ENCODE assay signal across 17 cellular contexts in the genomic region with DNA sequence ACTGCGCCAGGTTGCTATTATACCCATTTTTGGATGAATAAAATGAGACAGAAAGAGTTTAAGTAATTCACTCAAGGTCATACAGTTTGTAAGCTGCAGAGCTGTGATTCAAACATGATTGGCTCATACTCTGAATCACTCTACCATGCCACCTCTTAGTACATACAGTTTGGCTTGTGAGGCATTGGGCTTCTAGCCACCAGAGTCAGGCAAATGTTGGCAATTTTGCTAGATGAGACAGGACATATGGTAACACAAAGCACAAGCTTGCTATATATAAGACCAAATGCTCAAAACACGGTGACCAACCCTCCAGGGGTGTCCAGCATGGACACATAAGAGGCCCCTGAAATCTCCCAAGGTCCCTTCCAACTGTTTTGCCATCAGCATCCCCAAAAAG.
DNase-seq lines count a peak whose midpoint lies in the region; ATAC-seq and TF ChIP-seq lines count a peak whose summit lies in the region.
"Had no signal": no experiment of that assay in that cellular context is flagged by ENCODE, and none has a peak within 500 bp of the region (broad histone marks: within the 10 kb centered on the region; RNA-seq: fewer than 3 reads in every experiment).

No MANE protein-coding gene starts in this region.

- no peak for TF ChIP-seq POLR2A in esophagus muscularis mucosa (IDR thresholded peaks at IDR 0.05; ENCODE audit: low read depth)

- no peaks in the 10 kb centered on the region for H3K79me1 ChIP-seq in trophoblast cell (ENCODE audit: low read length)

- DNase-seq in GM23248 (peak; percentile 21), RKO (ENCODE audit: low spot score) (peak; percentile 2), esophagus muscularis mucosa (ENCODE audit: extremely low spot score) (peak; percentile 91), foreskin keratinocyte (no peak), SIG-M5 (lab: John Stamatoyannopoulos, UW) (no peak), trophoblast cell (no peak)
- DNase-seq in activated CD4-positive, alpha-beta T cell treated with anti-CD3 and anti-CD28 coated beads, Interleukin-2, amount 50 U/mL, for 1 hour, result no peak
- DNase-seq: 8988T; CD4-positive, alpha-beta memory T cell; DMS153; DMS79; GDM1; GOT3; H7; HFFc6 had no signal

- no peak overlapping the region for H3K9ac ChIP-seq in GM23248
- no peak overlapping the region for H3K9ac ChIP-seq in trophoblast cell (ENCODE audit: low read length)
- H3K9ac ChIP-seq: BLaER1 had no signal

- no peak overlapping the region for H3K18ac ChIP-seq in trophoblast cell (ENCODE audit: low read length)

- H3K36me3 ChIP-seq in GM23248 (ENCODE audit: low read depth), result no peaks in the 10 kb centered on the region
- H3K36me3 ChIP-seq in esophagus muscularis mucosa, result no peaks in the 10 kb centered on the region
- H3K36me3 ChIP-seq in trophoblast cell (ENCODE audit: control insufficient read depth in 1 of 2, insufficient read depth in 2 of 2, low read length in 2 of 2), result no peaks in the 10 kb centered on the region
- H3K36me3 ChIP-seq: BLaER1 had no signal

- peak; percentile 43 for ATAC-seq in foreskin keratinocyte
- ATAC-seq: HCT116 had no signal

- no peak overlapping the region for H2BK5ac ChIP-seq in trophoblast cell (ENCODE audit: low read depth, low read length, poor library complexity)

- H3K4ac ChIP-seq in trophoblast cell (ENCODE audit: low read depth, low read length), result no peak overlapping the region

- no peak overlapping the region for H2AFZ ChIP-seq in GM23248
- no peak overlapping the region for H2AFZ ChIP-seq in trophoblast cell (ENCODE audit: insufficient read depth, low read length, poor library complexity)

- no peak overlapping the region for H4K8ac ChIP-seq in trophoblast cell (ENCODE audit: low read depth, low read length)

- in situ Hi-C loops in GM23248 (cut with MboI), result no loop called here

- TF ChIP-seq CTCF in esophagus muscularis mucosa (IDR thresholded peaks at IDR 0.05) (no peak), foreskin keratinocyte (conservative IDR thresholded peaks at IDR 0.05) (no peak)

- H2AK5ac ChIP-seq in trophoblast cell (ENCODE audit: low read length), result no peak overlapping the region

- no peak overlapping the region for H4K91ac ChIP-seq in trophoblast cell (ENCODE audit: low read depth, low read length)

- no peak for TF ChIP-seq EP300 in esophagus muscularis mucosa (IDR thresholded peaks at IDR 0.05)

- no peaks in the 10 kb centered on the region for H3K9me2 ChIP-seq in GM23248 (ENCODE audit: insufficient read depth)

- H2BK12ac ChIP-seq in trophoblast cell (ENCODE audit: low read length), result no peak overlapping the region

- H4K20me1 ChIP-seq in GM23248 (ENCODE audit: insufficient read depth), result no peaks in the 10 kb centered on the region
- H4K20me1 ChIP-seq: BLaER1 had no signal

- H3K79me2 ChIP-seq in GM23248 (ENCODE audit: insufficient read depth) (no peaks in the 10 kb centered on the region), trophoblast cell (ENCODE audit: control insufficient read depth, insufficient read depth, low read length, poor library complexity) (no peaks in the 10 kb centered on the region)

- peaks cover 12% of the 10 kb centered on the region for H3K27me3 ChIP-seq in GM23248 (replicated peaks; ENCODE audit: insufficient read depth)
- peaks cover 0 to 18% (median 3%) of the 10 kb centered on the region in 4 donors for H3K27me3 ChIP-seq in esophagus muscularis mucosa
- no peaks in the 10 kb centered on the region for H3K27me3 ChIP-seq in foreskin keratinocyte
- H3K27me3 ChIP-seq in trophoblast cell (ENCODE audit: insufficient read depth, low read length), result no peaks in the 10 kb centered on the region
- H3K27me3 ChIP-seq: BLaER1 had no signal

- H2BK120ac ChIP-seq in trophoblast cell (ENCODE audit: insufficient read depth, low read length, poor library complexity), result no peak overlapping the region

- H4K12ac ChIP-seq in trophoblast cell (ENCODE audit: low read depth, low read length), result no peak overlapping the region

- H3K4me3 ChIP-seq in GM23248 (no peak overlapping the region), esophagus muscularis mucosa (no peak overlapping the region), trophoblast cell (ENCODE audit: low read depth, low read length) (no peak overlapping the region)
- H3K4me3 ChIP-seq: BLaER1 had no signal

- intact Hi-C loops in esophagus muscularis mucosa (cut with DNase I), result no loop called here

- H3K23ac ChIP-seq in trophoblast cell (ENCODE audit: low read length), result no peak overlapping the region

- H3K9me3 ChIP-seq in GM23248 (ENCODE audit: low read depth) (no peaks in the 10 kb centered on the region), esophagus muscularis mucosa (no peaks in the 10 kb centered on the region), trophoblast cell (ENCODE audit: insufficient read depth, low read depth, low read length) (no peaks in the 10 kb centered on the region)
- H3K9me3 ChIP-seq: BLaER1 had no signal

- no peak overlapping the region for H3K14ac ChIP-seq in trophoblast cell (ENCODE audit: low read length)

- no peaks in the 10 kb centered on the region for H3F3A ChIP-seq in GM23248 (ENCODE audit: insufficient read depth)

- H3K4me1 ChIP-seq in GM23248 (ENCODE audit: insufficient read depth), result no peaks in the 10 kb centered on the region
- no peaks in the 10 kb centered on the region for H3K4me1 ChIP-seq in esophagus muscularis mucosa
- no peaks in the 10 kb centered on the region for H3K4me1 ChIP-seq in foreskin keratinocyte
- no peaks in the 10 kb centered on the region for H3K4me1 ChIP-seq in trophoblast cell (ENCODE audit: control insufficient read depth in 1 of 2, insufficient read depth in 2 of 2, low read length in 2 of 2)
- H3K4me1 ChIP-seq: BLaER1 had no signal

- H3K27ac ChIP-seq in GM23248 (no peak overlapping the region), esophagus muscularis mucosa (replicated peaks in 1 of 4) (no peak overlapping the region), foreskin keratinocyte (no peak overlapping the region), trophoblast cell (ENCODE audit: low read depth, low read length) (no peak overlapping the region)
- H3K27ac ChIP-seq: BLaER1 had no signal

- WGBS in GM23248 (ENCODE audit: low coverage in 1 of 2, low lambda C conversion rate in 2 of 2, missing lambda C conversion rate in 2 of 2), 2 experiments, result 41 to 51% methylated on average over 2 of the region's 2 CpGs
- WGBS in esophagus muscularis mucosa, result 73% methylated on average over 2 of the region's 2 CpGs
- no CpG with 5 or more reads among the region's 2 CpGs for WGBS in trophoblast cell (ENCODE audit: extremely low coverage, insufficient coverage, insufficient read length)

- no peak overlapping the region for H3K4me2 ChIP-seq in GM23248 (ENCODE audit: unreplicated experiment)
- no peak overlapping the region for H3K4me2 ChIP-seq in trophoblast cell (ENCODE audit: low read length)
- H3K4me2 ChIP-seq: BLaER1 had no signal

Comparison
In these comparisons a context has a peak if more than half of its experiments do, and no peak if none do; other contexts are left out.
1. DNase-seq: peak in GM23248 (single experiment), RKO (single experiment) and esophagus muscularis mucosa (single experiment); none in foreskin keratinocyte (0 of 2), activated CD4-positive, alpha-beta T cell treated with anti-CD3 and anti-CD28 coated beads, Interleukin-2, amount 50 U/mL, for 1 hour (single experiment), SIG-M5 (single experiment) and trophoblast cell (0 of 2).